34 cellular contexts compared by ENCODE assay signal in the genomic region with DNA sequence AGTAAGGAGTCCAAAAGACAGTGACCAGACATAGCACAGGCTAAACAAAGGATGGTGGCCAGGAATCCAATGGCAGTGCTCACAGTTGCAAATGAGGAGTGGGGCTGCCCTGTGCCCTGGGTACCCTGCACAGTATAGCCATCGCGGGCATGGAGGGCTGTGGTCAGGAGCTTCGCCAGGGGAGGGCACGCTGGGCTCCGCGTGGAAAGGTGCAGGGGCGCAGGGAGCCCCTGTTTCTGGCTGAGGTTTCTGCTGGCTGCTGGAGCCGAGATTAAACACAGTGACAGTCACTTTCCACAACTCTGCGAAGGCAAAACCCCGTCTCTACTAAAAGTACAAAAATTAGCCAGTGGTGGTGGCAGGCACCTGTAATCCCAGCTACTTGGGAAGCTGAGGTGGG.
"Had no signal": no experiment of that assay in that cellular context is flagged by ENCODE, and none has a peak within 500 bp of the region (broad histone marks: within the 10 kb centered on the region; RNA-seq: fewer than 3 reads in every experiment).

No MANE protein-coding gene starts in this region.

- H3K27me3 ChIP-seq: MG63 had no signal

- H3K9ac ChIP-seq: KMS-11 had no signal

- H3K27ac ChIP-seq: KMS-11 had no signal

- H3K36me3 ChIP-seq: MG63 had no signal

- H3K4me2 ChIP-seq: KMS-11 had no signal

- DNase-seq: Karpas-422, Kasumi-1, KG1, MG63, MM.1S, MV-4-11, NCI-H1048, NCI-H1092, NCI-H1092 treated with DMSO at 0.1 percent for 48 hours, NCI-H1105, NCI-H1105 treated with DMSO at 0.1 percent for 48 hours, NCI-H1417, NCI-H1417 treated with DMSO at 0.1 percent for 48 hours, NCI-H1436, NCI-H1436 treated with DMSO at 0.1 percent for 48 hours, NCI-H1694, NCI-H1694 treated with DMSO at 0.1 percent for 48 hours, NCI-H187, NCI-H187 treated with DMSO at 0.1 percent for 48 hours, NCI-H1930, NCI-H2029, NCI-H2029 treated with DMSO at 0.1 percent for 48 hours, NCI-H2081, NCI-H2081 treated with DMSO at 0.1 percent for 48 hours, NCI-H2107, NCI-H2171, NCI-H2171 treated with DMSO at 0.1 percent for 48 hours, NCI-H2227 treated with DMSO at 0.1 percent for 48 hours, NCI-H226, NCI-H345, NCI-H446, NCI-H446 treated with DMSO at 0.1 percent for 48 hours, NCI-H510A had no signal

- H3K4me3 ChIP-seq: MG63 had no signal

- H3K9me3 ChIP-seq: MG63 had no signal
